8 cellular contexts compared by ENCODE assay signal in genomic region chr1:65002508-65003315, GRCh38. TPM values are rescaled to one million over a fixed set of nuclear protein-coding genes. Genes with fewer than 3 reads are reported as not detected.
DNase-seq lines count a peak whose midpoint lies in the region; ATAC-seq and TF ChIP-seq lines count a peak whose summit lies in the region.

No MANE protein-coding gene starts in this region.

- H3K36me3 ChIP-seq in OCI-LY7 (ENCODE audit: insufficient read depth, low read length) (no peaks in the 10 kb centered on the region), neural cell (ENCODE audit: insufficient read depth, low read length) (no peaks in the 10 kb centered on the region)

- no peaks in the 10 kb centered on the region for H3F3A ChIP-seq in neural cell (ENCODE audit: insufficient read depth, low read length, poor library complexity, severe bottlenecking)

- POLR2A ChIA-PET in OCI-LY7 (lab: Charles Lee), result interaction anchor here (0.5 to 0.7 kb wide), 2 partner anchors 86 to 168 kb away, joined by 4 to 8 read pairs; no protein-coding TSS in a partner anchor

- TF ChIP-seq CTCF in OCI-LY7 (conservative IDR thresholded peaks at IDR 0.05; ENCODE audit: low read length) (no peak), foreskin fibroblast (IDR thresholded peaks at IDR 0.05; ENCODE audit: low read depth, low read length) (no peak), neural cell (IDR thresholded peaks at IDR 0.05; ENCODE audit: poor library complexity, severe bottlenecking) (no peak)

- DNase-seq in OCI-LY7 (ENCODE audit: low spot score) (no peak), activated gamma-delta T cell treated with Interleukin-2 at 50 U/mL for 16 hours (peak; percentile 67), foreskin fibroblast (peak; percentile 83 to 92), NCI-H524 treated with DMSO at 0.1 percent for 48 hours (lab: John Stamatoyannopoulos, UW) (no peak)
- peak; percentile 83 for DNase-seq in stimulated activated naive CD8-positive, alpha-beta T cell treated with anti-CD3 and anti-CD28 coated beads, Interleukin-15, Interleukin-2, amounts not matched to agents 100 U/mL and 50 U/mL, for 24 hours

- intact Hi-C loops in OCI-LY7 (cut with micrococcal nuclease; ENCODE audit: unreplicated experiment), result no loop called here

- no peak for TF ChIP-seq RAD21 in neural cell (conservative IDR thresholded peaks at IDR 0.05)

- CTCF ChIA-PET in OCI-LY7 (lab: Charles Lee; ENCODE audit: unreplicated experiment), result interaction anchor here (0.6 to 0.8 kb wide), 3 partner anchors 15 to 37 kb away, joined by 3 to 4 read pairs (median 3); no protein-coding TSS in a partner anchor

- peak overlapping the region; percentile 53 for H3K4me2 ChIP-seq in OCI-LY7 (ENCODE audit: low read length)
- H3K4me2 ChIP-seq in neural cell (ENCODE audit: low read length), result peak overlapping the region; percentile 40

- H3K79me2 ChIP-seq in OCI-LY7 (ENCODE audit: insufficient read depth, low read depth, low read length), result no peaks in the 10 kb centered on the region
- no peaks in the 10 kb centered on the region for H3K79me2 ChIP-seq in neural cell (replicated peaks; ENCODE audit: insufficient read depth, low read length)

- ATAC-seq in GM18520 (IDR thresholded peaks at IDR 0.05; ENCODE audit: unreplicated experiment), result peak; percentile 77
- peak; percentile 61 for ATAC-seq in HG03025 (IDR thresholded peaks at IDR 0.05; ENCODE audit: low FRiP score, unreplicated experiment)
- ATAC-seq in stimulated activated naive CD8-positive, alpha-beta T cell treated with anti-CD3 and anti-CD28 coated beads, Interleukin-15, Interleukin-2, amounts not matched to agents 100 U/mL and 50 U/mL, for 24 hours, result peak; percentile 89

- H3K9ac ChIP-seq in neural cell (ENCODE audit: low read length), result no peak overlapping the region

- H2AFZ ChIP-seq in OCI-LY7 (ENCODE audit: low read length) (no peak overlapping the region), neural cell (ENCODE audit: low read depth, low read length) (no peak overlapping the region)

- H3K4me1 ChIP-seq in OCI-LY7 (ENCODE audit: insufficient read depth, low read length, poor library complexity, severe bottlenecking), result peaks cover 6% of the 10 kb centered on the region

- H3K9me2 ChIP-seq in OCI-LY7 (ENCODE audit: insufficient read depth, low read length) (no peaks in the 10 kb centered on the region), neural cell (ENCODE audit: insufficient read depth, low read length) (no peaks in the 10 kb centered on the region)

- no TSS peak for BruUV-seq in OCI-LY7 (replicated peaks; lab: Mats Ljungman, UMichigan)

- TF ChIP-seq EP300 in neural cell (conservative IDR thresholded peaks at IDR 0.05; ENCODE audit: poor library complexity, severe bottlenecking), result no peak

- H3K9me3 ChIP-seq in OCI-LY7 (ENCODE audit: low read length), result 0 out of 2 replicates have a peak, but pooled peaks cover 5% of the 10 kb centered on the region
- H3K9me3 ChIP-seq in neural cell (ENCODE audit: low read length), result no peaks in the 10 kb centered on the region

- H3K27ac ChIP-seq in OCI-LY7 (ENCODE audit: low read depth, low read length, poor library complexity, severe bottlenecking) (no peak overlapping the region), neural cell (ENCODE audit: low read length) (no peak overlapping the region)

- H3K4me3 ChIP-seq in OCI-LY7 (ENCODE audit: low read depth, low read length, poor library complexity, severe bottlenecking) (peak overlapping the region; percentile 17), foreskin fibroblast (ENCODE audit: low read depth in 1 of 2, low read length in 2 of 2) (peak overlapping the region; percentile 51 to 62), neural cell (ENCODE audit: low read length) (peak overlapping the region; percentile 67)

- H3K27me3 ChIP-seq in neural cell (ENCODE audit: insufficient read depth, low read depth, low read length), result peaks cover 40% of the 10 kb centered on the region

- H4K20me1 ChIP-seq in OCI-LY7 (ENCODE audit: insufficient read depth, low read length), result no peaks in the 10 kb centered on the region
- no peaks in the 10 kb centered on the region for H4K20me1 ChIP-seq in neural cell (ENCODE audit: insufficient read depth)

TF ChIP-seq in neural cell, 6 proteins besides CTCF, POLR2A, EP300 and RAD21:
- TF ChIP-seq EZH2 (IDR thresholded peaks at IDR 0.05; ENCODE audit: borderline replicate concordance, insufficient read depth, low read length, poor library complexity, severe bottlenecking), result peak; percentile 52
- TF ChIP-seq SMC3 (conservative IDR thresholded peaks at IDR 0.05; ENCODE audit: poor library complexity), result no peak

RNA-seq across cellular contexts. Expression of gene JAK1, which starts 36.4 kb away (rescaled TPM):
- total RNA-seq in OCI-LY7 (2014; rRNA removed; shearing (Covaris generic)), result 66.9 and 72.6 TPM in 2 replicates
- total RNA-seq in OCI-LY7 (2022), result 86.8 and 106 TPM in 2 replicates
- polyA plus RNA-seq in neural cell, result 24.2 and 26.8 TPM in 2 replicates
- 54.8 and 61.8 TPM in 2 replicates for polyA minus RNA-seq in neural cell

Comparison
In these comparisons a context has a peak if more than half of its experiments do, and no peak if none do; other contexts are left out.
1. DNase-seq: peak in activated gamma-delta T cell treated with Interleukin-2 at 50 U/mL for 16 hours (single experiment), foreskin fibroblast (2 of 2) and stimulated activated naive CD8-positive, alpha-beta T cell treated with anti-CD3 and anti-CD28 coated beads, Interleukin-15, Interleukin-2, amounts not matched to agents 100 U/mL and 50 U/mL, for 24 hours (single experiment); none in OCI-LY7 (single experiment) and NCI-H524 treated with DMSO at 0.1 percent for 48 hours (single experiment).
2. H3K4me3 ChIP-seq: peak in every context shown above with its lines; median percentile 67 in neural cell; 56 in foreskin fibroblast; 17 in OCI-LY7.
3. Peak in every context shown above with its lines, with median percentiles within 50 percentile points of each other: ATAC-seq.